Comparison of ENCODE assay signal across 1 cellular context in genomic region chr9:21993007-21993406, GRCh38.
TF ChIP-seq lines count a peak whose summit lies in the region.

No MANE protein-coding gene starts in this region.

TF ChIP-seq in GM23338, 12 proteins besides CTCF, POLR2A, EP300 and RAD21 (continued from another document):
- TF ChIP-seq ZNF462 (CRISPR knock-in tag; IDR thresholded peaks at IDR 0.05) (no peak), ZNF114 (CRISPR knock-in tag; IDR thresholded peaks at IDR 0.05) (no peak)
